14 cellular contexts compared by ENCODE assay signal in genomic region chrX:2520539-2520938, GRCh38. TPM values are rescaled to one million over a fixed set of nuclear protein-coding genes. Genes with fewer than 3 reads are reported as not detected.
A peak's percentile ranks its signal among the peaks of the same experiment; 100 is the strongest.
DNase-seq lines count a peak whose midpoint lies in the region; ATAC-seq and TF ChIP-seq lines count a peak whose summit lies in the region.
"Had no signal": no experiment of that assay in that cellular context is flagged by ENCODE, and none has a peak within 500 bp of the region (broad histone marks: within the 10 kb centered on the region; RNA-seq: fewer than 3 reads in every experiment).

No MANE protein-coding gene starts in this region.

- no peaks in the 10 kb centered on the region for H3K36me3 ChIP-seq in SU-DHL-6 (ENCODE audit: low read length)
- H3K36me3 ChIP-seq: BLaER1 had no signal

- ATAC-seq in Right ventricle myocardium superior (ENCODE audit: poor library complexity) (no peak), HG03571 (IDR thresholded peaks at IDR 0.05; ENCODE audit: unreplicated experiment) (no peak), HG03196 (IDR thresholded peaks at IDR 0.05; ENCODE audit: unreplicated experiment) (no peak)
- ATAC-seq in stimulated activated naive CD8-positive, alpha-beta T cell treated with anti-CD3 and anti-CD28 coated beads, Interleukin-15, amount 100 ng/mL, for 72 hours = no peak
- ATAC-seq: HCT116 had no signal

- H3K9me3 ChIP-seq in SU-DHL-6 (ENCODE audit: insufficient read depth, low read length) = no peaks in the 10 kb centered on the region

- H3K79me2 ChIP-seq in SU-DHL-6 (ENCODE audit: insufficient read depth, low read length) = no peaks in the 10 kb centered on the region

- TF ChIP-seq CTCF in SU-DHL-6 (IDR thresholded peaks at IDR 0.05; ENCODE audit: insufficient read depth, low read length, poor library complexity, severe bottlenecking) = no peak

- peak overlapping the region; percentile 71 for H3K27ac ChIP-seq in SU-DHL-6 (ENCODE audit: low read depth, low read length)
- H3K27ac ChIP-seq: 22Rv1, BLaER1 had no signal

- no peaks in the 10 kb centered on the region for H4K20me1 ChIP-seq in SU-DHL-6 (ENCODE audit: low read depth, low read length)
- H4K20me1 ChIP-seq: BLaER1 had no signal

- intact Hi-C loops in cardiac septum (cut with DNase I) (no loop called here), Right ventricle myocardium superior (cut with DNase I) (no loop called here)

- no peaks in the 10 kb centered on the region for H3K9me2 ChIP-seq in SU-DHL-6 (replicated peaks; ENCODE audit: insufficient read depth, low read length)

- no peak overlapping the region for H3K4me3 ChIP-seq in SU-DHL-6 (ENCODE audit: insufficient read depth, low read length, poor library complexity, severe bottlenecking)
- H3K4me3 ChIP-seq: BLaER1 had no signal

- peaks cover 19% of the 10 kb centered on the region for H3F3A ChIP-seq in SU-DHL-6 (ENCODE audit: insufficient read depth)

- H3K4me2 ChIP-seq in SU-DHL-6 (ENCODE audit: low read depth, low read length, poor library complexity, severe bottlenecking) = no peak overlapping the region

- H3K27me3 ChIP-seq in SU-DHL-6 (ENCODE audit: low read length) = no peaks in the 10 kb centered on the region
- H3K27me3 ChIP-seq: BLaER1 had no signal

- no peaks in the 10 kb centered on the region for H3K9me3 Mint-ChIP-seq in stimulated activated naive CD8-positive, alpha-beta T cell treated with anti-CD3 and anti-CD28 coated beads, Interleukin-15, amount 100 ng/mL, for 72 hours
- H3K9me3 Mint-ChIP-seq: CD4-positive, CD25-positive, alpha-beta regulatory T cell had no signal

- peaks cover 6% of the 10 kb centered on the region for H3K4me1 Mint-ChIP-seq in stimulated activated naive CD8-positive, alpha-beta T cell treated with anti-CD3 and anti-CD28 coated beads, Interleukin-15, amount 100 ng/mL, for 72 hours

- CTCF ChIA-PET in HEK293T (lab: Yijun Ruan, JAX) = no interaction called here

- H3K4me3 Mint-ChIP-seq in stimulated activated naive CD8-positive, alpha-beta T cell treated with anti-CD3 and anti-CD28 coated beads, Interleukin-15, amount 100 ng/mL, for 72 hours = no peak overlapping the region
- H3K4me3 Mint-ChIP-seq: CD4-positive, CD25-positive, alpha-beta regulatory T cell had no signal

- POLR2A ChIA-PET in HEK293T (lab: Yijun Ruan, JAX) = no interaction called here

- no peak overlapping the region for H3K9ac ChIP-seq in SU-DHL-6 (ENCODE audit: low read length)
- H3K9ac ChIP-seq: BLaER1 had no signal

- no peak overlapping the region for H3K27ac Mint-ChIP-seq in stimulated activated naive CD8-positive, alpha-beta T cell treated with anti-CD3 and anti-CD28 coated beads, Interleukin-15, amount 100 ng/mL, for 72 hours
- H3K27ac Mint-ChIP-seq: CD4-positive, CD25-positive, alpha-beta regulatory T cell had no signal

- no peaks in the 10 kb centered on the region for H3K27me3 Mint-ChIP-seq in stimulated activated naive CD8-positive, alpha-beta T cell treated with anti-CD3 and anti-CD28 coated beads, Interleukin-15, amount 100 ng/mL, for 72 hours
- H3K27me3 Mint-ChIP-seq: CD4-positive, CD25-positive, alpha-beta regulatory T cell had no signal

- no peak overlapping the region for H2AFZ ChIP-seq in SU-DHL-6 (ENCODE audit: low read depth, low read length, severe bottlenecking)

- peak; percentile 3 for DNase-seq in cardiac septum (ENCODE audit: low spot score)
- DNase-seq in Right ventricle myocardium superior = no peak
- DNase-seq in HEK293T (ENCODE audit: extremely low spot score) = no peak
- no peak for DNase-seq in stimulated activated naive CD8-positive, alpha-beta T cell treated with anti-CD3 and anti-CD28 coated beads, Interleukin-15, amount 100 ng/mL, for 72 hours
- DNase-seq in NCI-H2081 (lab: John Stamatoyannopoulos, UW) = no peak
- DNase-seq: CD4-positive, CD25-positive, alpha-beta regulatory T cell; DMS53; Kasumi-1 had no signal

TF ChIP-seq in HEK293T, 16 proteins besides CTCF, POLR2A, EP300 and RAD21:
- TF ChIP-seq CTBP1 (IDR thresholded peaks at IDR 0.05; ENCODE audit: borderline replicate concordance) (peak; percentile 56; the same call in 1 of the 2 replicates), HDGF (IDR thresholded peaks at IDR 0.05; ENCODE audit: borderline replicate concordance) (no peak), FOXA1 (IDR thresholded peaks at IDR 0.05) (no peak)
TF ChIP-seq in HEK293T: peak in this region for 1.

RNA-seq across cellular contexts. Expression of gene DHRSX, which starts 19.8 kb away (rescaled TPM):
- 24.9 TPM for total RNA-seq in cardiac septum
- 29.9 TPM for total RNA-seq in Right ventricle myocardium superior

RNA-seq across cellular contexts. Expression of gene ZBED1, which starts 19.8 kb away (rescaled TPM):
- 45.1 TPM for total RNA-seq in cardiac septum
- 75.7 TPM for total RNA-seq in Right ventricle myocardium superior
